ENCODE assay signal across 10 cellular contexts in the genomic region with DNA sequence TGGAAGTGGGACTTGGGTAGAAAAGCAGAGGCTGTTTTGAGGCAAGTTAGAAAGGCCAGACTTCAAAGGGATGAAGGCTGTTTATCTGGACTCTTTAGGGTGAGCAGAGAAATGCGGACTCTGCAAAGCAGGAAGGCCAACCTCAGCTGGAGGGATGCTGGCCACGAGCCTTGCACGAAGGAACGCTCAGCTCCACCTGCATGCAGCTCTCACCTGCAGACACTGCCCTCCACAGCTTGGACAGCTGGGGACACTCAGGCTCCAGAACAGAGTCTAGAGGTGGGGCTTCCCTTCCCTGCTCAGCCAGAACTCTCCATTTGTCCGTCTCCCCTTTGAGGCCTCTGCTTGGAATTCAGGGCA.
A peak's percentile ranks its signal among the peaks of the same experiment; 100 is the strongest.
DNase-seq lines count a peak whose midpoint lies in the region; ATAC-seq and TF ChIP-seq lines count a peak whose summit lies in the region.
"Had no signal": no experiment of that assay in that cellular context is flagged by ENCODE, and none has a peak within 500 bp of the region (broad histone marks: within the 10 kb centered on the region; RNA-seq: fewer than 3 reads in every experiment).

No MANE protein-coding gene starts in this region.

- H3K9me3 Mint-ChIP-seq in activated T-helper 17 cell treated with anti-CD3 and anti-CD28 coated beads, Interleukin-2, amount 50 U/mL, for 72 hours = no peaks in the 10 kb centered on the region
- H3K9me3 Mint-ChIP-seq in mesothelial cell of epicardium = no peaks in the 10 kb centered on the region

- peak overlapping the region in 5 of 10 experiments; percentile 8 to 44 (median 37); a peak in 8 of 20 replicates for H3K4me3 ChIP-seq in BLaER1 treated with 17β-estradiol and CSF1 and Interleukin-3, amounts not matched to agents 10 nM and 100 nM
- no peak overlapping the region for H3K4me3 ChIP-seq in BE2C (ENCODE audit: low read depth, low read length)
- H3K4me3 ChIP-seq: HAP-1 had no signal

- peak overlapping the region in 10 of 11 experiments; percentile 26 to 71 (median 52); a peak in 19 of 22 replicates for H3K9ac ChIP-seq in BLaER1 treated with 17β-estradiol and CSF1 and Interleukin-3, amounts not matched to agents 10 nM and 100 nM

- H3K36me3 ChIP-seq in BLaER1 treated with 17β-estradiol and CSF1 and Interleukin-3, amounts not matched to agents 10 nM and 100 nM = peaks cover 0 to 4% (median 0%) of the 10 kb centered on the region in 11 experiments; a peak in 1 of 22 replicates
- peaks cover 4% of the 10 kb centered on the region; the same call in 1 of the 2 replicates for H3K36me3 ChIP-seq in BE2C
- H3K36me3 ChIP-seq: HAP-1 had no signal

- TF ChIP-seq CTCF in mesothelial cell of epicardium (IDR thresholded peaks at IDR 0.05; ENCODE audit: unreplicated experiment) (no peak), BE2C (IDR thresholded peaks at IDR 0.05; ENCODE audit: low read depth, low read length) (no peak)

- peak overlapping the region; percentile 53 to 91 (median 75); a peak in 21 of 22 replicates for H3K27ac ChIP-seq in BLaER1 treated with 17β-estradiol and CSF1 and Interleukin-3, amounts not matched to agents 10 nM and 100 nM

- peaks cover 0 to 6% (median 0%) of the 10 kb centered on the region in 11 experiments; a peak in 1 of 22 replicates for H4K20me1 ChIP-seq in BLaER1 treated with 17β-estradiol and CSF1 and Interleukin-3, amounts not matched to agents 10 nM and 100 nM

- H3K27me3 Mint-ChIP-seq in activated T-helper 17 cell treated with anti-CD3 and anti-CD28 coated beads, Interleukin-2, amount 50 U/mL, for 72 hours = no peaks in the 10 kb centered on the region
- no peaks in the 10 kb centered on the region for H3K27me3 Mint-ChIP-seq in mesothelial cell of epicardium (ENCODE audit: low read depth)

- peaks cover 18% of the 10 kb centered on the region for H3K4me1 Mint-ChIP-seq in activated T-helper 17 cell treated with anti-CD3 and anti-CD28 coated beads, Interleukin-2, amount 50 U/mL, for 72 hours
- peaks cover 36% of the 10 kb centered on the region for H3K4me1 Mint-ChIP-seq in mesothelial cell of epicardium

- H3K9me3 ChIP-seq in BLaER1 treated with 17β-estradiol and CSF1 and Interleukin-3, amounts not matched to agents 10 nM and 100 nM (replicated peaks in 1 of 11) = peaks cover 0 to 19% (median 6%) of the 10 kb centered on the region in 11 experiments; a peak in 11 of 22 replicates
- no peaks in the 10 kb centered on the region for H3K9me3 ChIP-seq in BE2C
- H3K9me3 ChIP-seq: HAP-1 had no signal

- H3K4me2 ChIP-seq in BLaER1 treated with 17β-estradiol and CSF1 and Interleukin-3, amounts not matched to agents 10 nM and 100 nM = peak overlapping the region; percentile 79 to 99 (median 95)

- no peaks in the 10 kb centered on the region for H3K36me3 Mint-ChIP-seq in activated T-helper 17 cell treated with anti-CD3 and anti-CD28 coated beads, Interleukin-2, amount 50 U/mL, for 72 hours (ENCODE audit: low read depth)
- H3K36me3 Mint-ChIP-seq in mesothelial cell of epicardium = peaks cover 26% of the 10 kb centered on the region

- TF ChIP-seq POLR2A in GM18505 (IDR thresholded peaks at IDR 0.05; ENCODE audit: borderline replicate concordance, extremely low read depth, insufficient read depth, insufficient read length) = no peak

- H3K27ac Mint-ChIP-seq in activated T-helper 17 cell treated with anti-CD3 and anti-CD28 coated beads, Interleukin-2, amount 50 U/mL, for 72 hours = peak overlapping the region; percentile 85
- H3K27ac Mint-ChIP-seq in mesothelial cell of epicardium = peak overlapping the region; percentile 61

- peaks cover 0 to 23% (median 0%) of the 10 kb centered on the region in 11 experiments; a peak in 4 of 22 replicates for H3K27me3 ChIP-seq in BLaER1 treated with 17β-estradiol and CSF1 and Interleukin-3, amounts not matched to agents 10 nM and 100 nM
- no peaks in the 10 kb centered on the region for H3K27me3 ChIP-seq in BE2C

- H3K4me3 Mint-ChIP-seq in activated T-helper 17 cell treated with anti-CD3 and anti-CD28 coated beads, Interleukin-2, amount 50 U/mL, for 72 hours = peak overlapping the region; percentile 63
- H3K4me3 Mint-ChIP-seq in mesothelial cell of epicardium = no peak overlapping the region

- peak; percentile 8 for ATAC-seq in activated T-helper 17 cell treated with anti-CD3 and anti-CD28 coated beads, Interleukin-2, amount 50 U/mL, for 72 hours (replicated peaks)
- no peak for ATAC-seq in left lobe of liver
- no peak for ATAC-seq in GM18505 (IDR thresholded peaks at IDR 0.05; ENCODE audit: unreplicated experiment)

- DNase-seq in ELF-1 (ENCODE audit: low read depth, low spot score) (peak; percentile 9), mesothelial cell of epicardium (ENCODE audit: low spot score in 2 of 2, unreplicated experiment in 2 of 2) (no peak), left lobe of liver (ENCODE audit: low spot score) (no peak), BE2C (no peak)
- no peak for DNase-seq in stimulated activated CD4-positive, alpha-beta T cell treated with anti-CD3 and anti-CD28 coated beads, Interleukin-4, amount 100 ng/mL, for 1 hour
- DNase-seq: NCI-H2107 had no signal

- peaks cover 74 to 86% (median 82%) of the 10 kb centered on the region in 10 experiments for H3K4me1 ChIP-seq in BLaER1 treated with 17β-estradiol and CSF1 and Interleukin-3, amounts not matched to agents 10 nM and 100 nM
- H3K4me1 ChIP-seq in BE2C = peaks cover 16% of the 10 kb centered on the region
